ENCODE assay signal across 8 cellular contexts in the genomic region with DNA sequence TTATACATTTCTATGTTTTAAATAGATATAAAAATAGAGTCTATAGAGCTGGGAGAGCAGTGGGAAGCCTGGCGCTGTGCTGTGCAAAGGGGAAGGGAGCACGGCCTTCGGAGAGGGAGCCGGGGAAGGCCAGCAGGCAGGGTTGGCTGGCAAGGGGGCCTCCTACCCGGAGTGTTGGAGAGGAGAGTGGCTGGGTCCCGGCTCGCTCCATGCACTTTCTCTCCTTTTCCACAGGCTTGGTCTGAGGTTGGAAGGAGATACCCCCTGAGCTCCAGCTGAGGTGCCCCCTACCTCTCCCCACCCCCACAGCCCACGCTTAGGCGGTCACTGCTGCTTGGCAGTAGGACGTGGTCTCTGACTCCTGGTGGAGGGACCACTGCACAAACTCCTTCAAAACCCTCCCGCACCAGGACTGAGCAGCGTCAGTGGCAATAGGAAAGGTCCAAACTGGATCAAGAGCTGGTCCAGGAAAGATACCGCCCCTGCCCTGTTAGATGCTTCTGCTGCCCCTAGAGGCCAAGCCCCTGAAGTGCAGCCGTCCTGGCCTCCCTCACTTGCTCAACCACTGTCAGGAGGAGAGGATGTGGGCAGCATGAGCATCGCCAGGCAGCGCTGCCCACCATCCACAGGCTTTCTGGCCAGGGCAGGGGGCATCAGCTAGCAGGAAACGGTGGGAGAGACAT. TPM values are rescaled to one million over a fixed set of nuclear protein-coding genes. Genes with fewer than 3 reads are reported as not detected.
DNase-seq lines count a peak whose midpoint lies in the region; ATAC-seq and TF ChIP-seq lines count a peak whose summit lies in the region.

No MANE protein-coding gene starts in this region.

- no peak for TF ChIP-seq POLR2A in spleen (IDR thresholded peaks at IDR 0.05)

- DNase-seq in AG10803 (ENCODE audit: low read depth) = peak; percentile 55
- peak; percentile 79 for DNase-seq in KBM-7
- peak in 3 of 5 donors; percentile 34 to 39 (median 39) for DNase-seq in T-helper 1 cell
- peak; percentile 75 for DNase-seq in hepatocyte (ENCODE audit: low spot score)
- DNase-seq in spleen = peak; percentile 85

- intact Hi-C loops in spleen (cut with DNase I; ENCODE audit: low total_unique reads) = no loop called here

- H3K36me3 ChIP-seq in hepatocyte (replicated peaks; ENCODE audit: insufficient read depth, low read depth) (no peaks in the 10 kb centered on the region), spleen (peaks cover 0 to 10% (median 0%) of the 10 kb centered on the region in 6 donors)

- H4K20me1 ChIP-seq in hepatocyte (ENCODE audit: insufficient read depth, poor library complexity, severe bottlenecking) = no peaks in the 10 kb centered on the region

- H3K9me3 ChIP-seq in hepatocyte (ENCODE audit: low read depth) (no peaks in the 10 kb centered on the region), spleen (no peaks in the 10 kb centered on the region)

- H3K9me2 ChIP-seq in hepatocyte (replicated peaks; ENCODE audit: insufficient read depth) = no peaks in the 10 kb centered on the region

- no peaks in the 10 kb centered on the region for H3K79me2 ChIP-seq in hepatocyte

- no peak overlapping the region for H2AFZ ChIP-seq in hepatocyte

- no peak overlapping the region for H3K4me2 ChIP-seq in hepatocyte

- TF ChIP-seq CTCF in AG10803 (conservative IDR thresholded peaks at IDR 0.05; ENCODE audit: low read length) (peak; percentile 82), hepatocyte (IDR thresholded peaks at IDR 0.05; ENCODE audit: poor library complexity) (peak; percentile 60), spleen (IDR thresholded peaks at IDR 0.05 in 8 of 11, conservative IDR thresholded peaks at IDR 0.05 in 3 of 11) (peak; percentile 50 to 90 (median 80))

- WGBS in hepatocyte (ENCODE audit: low lambda C conversion rate, missing lambda C conversion rate) = 57% methylated on average over 15 of the region's 17 CpGs
- WGBS in spleen, 5 donors = 57 to 64% (median 59%) methylated on average over 14 to 17 of the region's 17 CpGs

- in situ Hi-C loops in KBM-7 (cut with MboI; ENCODE audit: low pct_unique_long_range_greater_than_20kb, low sequenced_read_pairs) = no loop called here

- H3K4me1 ChIP-seq in hepatocyte (ENCODE audit: insufficient read depth) (no peaks in the 10 kb centered on the region), spleen (peaks cover 0 to 10% (median 0%) of the 10 kb centered on the region in 6 donors)

- H3K27me3 ChIP-seq in hepatocyte (no peaks in the 10 kb centered on the region), spleen (replicated peaks in 1 of 7) (peaks cover 0 to 10% (median 0%) of the 10 kb centered on the region in 7 donors)

- ATAC-seq in GM18868 (IDR thresholded peaks at IDR 0.05; ENCODE audit: unreplicated experiment) (peak; percentile 76), HG02610 (IDR thresholded peaks at IDR 0.05; ENCODE audit: unreplicated experiment) (no peak)

- H3K27ac ChIP-seq in angular gyrus (ENCODE audit: low read depth, low read length) = peak overlapping the region; percentile 52
- no peak overlapping the region for H3K27ac ChIP-seq in hepatocyte
- no peak overlapping the region for H3K27ac ChIP-seq in spleen

- H3K4me3 ChIP-seq in AG10803 (ENCODE audit: low read length) = no peak overlapping the region
- no peak overlapping the region for H3K4me3 ChIP-seq in hepatocyte
- H3K4me3 ChIP-seq in spleen = no peak overlapping the region

RNA-seq across cellular contexts. Expression of a gene that starts 52.9 kb away (rescaled TPM):
- total RNA-seq in hepatocyte (10.4 and 11.5 TPM in 2 replicates), spleen (under 1 TPM in 5 of 7 donors, not detected in 2; 0.03 to 0.64 (median 0.28) TPM)
- polyA plus RNA-seq in hepatocyte (1.6 and 1.7 TPM in 2 replicates), spleen (under 1 TPM; 0.02 to 0.11 (median 0.03) TPM)
